27 cellular contexts compared by ENCODE assay signal in the genomic region with DNA sequence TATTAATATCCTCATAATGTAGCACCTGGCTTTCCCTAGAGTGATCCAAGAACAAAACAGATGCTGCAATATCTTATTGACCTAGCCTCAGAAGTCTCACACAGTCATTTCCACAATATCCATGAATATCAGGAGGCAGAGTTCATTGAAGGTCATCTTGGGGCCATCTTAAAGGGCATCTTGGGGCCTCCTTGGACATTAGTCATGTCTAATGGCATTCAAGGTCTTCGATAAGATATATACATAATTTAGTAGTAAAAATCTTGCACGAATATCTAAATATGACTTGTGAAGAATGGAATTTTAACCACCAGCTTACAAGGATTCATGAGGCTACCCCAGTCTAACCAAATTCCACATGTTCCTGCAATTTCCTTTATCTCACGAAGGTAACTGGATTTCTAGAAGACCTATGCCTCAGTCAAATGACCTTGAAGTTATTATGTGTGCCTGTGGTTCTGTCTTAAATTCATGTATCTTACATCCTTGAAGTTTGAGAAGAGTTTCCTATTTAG.
"Had no signal": no experiment of that assay in that cellular context is flagged by ENCODE, and none has a peak within 500 bp of the region (broad histone marks: within the 10 kb centered on the region; RNA-seq: fewer than 3 reads in every experiment).

No MANE protein-coding gene starts in this region.

- ATAC-seq: activated CD4-positive, alpha-beta T cell treated with anti-CD3 and anti-CD28 coated beads for 36 hours; activated naive CD4-positive, alpha-beta T cell treated with anti-CD3 and anti-CD28 coated beads, Interleukin-2, amount 50 U/mL, for 72 hours; activated T-cell treated with anti-CD3 and anti-CD28 coated beads, Interleukin-2, amount 50 U/mL, for 72 hours; effector memory CD8-positive, alpha-beta T cell; gastroesophageal sphincter; heart right ventricle had no signal

- H3K36me3 ChIP-seq: brain microvascular endothelial cell, esophagus muscularis mucosa, gastroesophageal sphincter, heart right ventricle had no signal

- H3K27ac ChIP-seq: brain microvascular endothelial cell, esophagus muscularis mucosa, gastroesophageal sphincter, heart right ventricle had no signal

- H3K27me3 ChIP-seq: brain microvascular endothelial cell, esophagus muscularis mucosa, gastroesophageal sphincter, heart right ventricle had no signal

- DNase-seq: activated CD4-positive, alpha-beta memory T cell treated with anti-CD3 and anti-CD28 coated beads, Interleukin-2, amount 10 ng/mL, durations not matched to agents 7 days and 5 days; activated CD4-positive, alpha-beta T cell treated with anti-CD3 and anti-CD28 coated beads for 36 hours; activated CD4-positive, alpha-beta T cell treated with anti-CD3 and anti-CD28 coated beads, Interleukin-2, amount 10 ng/mL, durations not matched to agents 24 days and 14 days; activated CD4-positive, CD25-positive, alpha-beta regulatory T cell; activated CD4-positive, CD25-positive, alpha-beta regulatory T cell treated with anti-CD3 and anti-CD28 coated beads, Interleukin-2, amount 50 U/mL, for 72 hours; activated CD8-positive, alpha-beta memory T cell treated with anti-CD3 and anti-CD28 coated beads, Interleukin-2, amount 50 U/mL, for 48 hours; activated gamma-delta T cell; activated naive CD4-positive, alpha-beta T cell; activated naive CD4-positive, alpha-beta T cell treated with anti-CD3 and anti-CD28 coated beads, Interleukin-2, amount 10 ng/mL, durations not matched to agents 7 days and 5 days; activated naive CD8-positive, alpha-beta T cell treated with anti-CD3 and anti-CD28 coated beads, Interleukin-2, amount 10 ng/mL, durations not matched to agents 7 days and 5 days; activated T-cell treated with anti-CD3 and anti-CD28 coated beads for 4 hours; activated T-cell treated with anti-CD3 and anti-CD28 coated beads, Interleukin-2, amount 50 U/mL, for 24 hours; activated T-cell treated with anti-CD3 and anti-CD28 coated beads, Interleukin-2, amount 50 U/mL, for 72 hours; amniotic stem cell; anterior cingulate cortex; brain microvascular endothelial cell; cortex of kidney; dermis blood vessel endothelial cell; effector CD4-positive, alpha-beta T cell; effector memory CD8-positive, alpha-beta T cell; erythroblast; foreskin melanocyte; heart right ventricle; T-helper 2 cell had no signal

- H3K4me1 ChIP-seq: esophagus muscularis mucosa, gastroesophageal sphincter, heart right ventricle had no signal

- H3K4me3 ChIP-seq: esophagus muscularis mucosa, gastroesophageal sphincter, heart right ventricle had no signal
